Comparison of ENCODE assay signal across 14 cellular contexts in genomic region chr7:137120690-137121089, GRCh38.
DNase-seq lines count a peak whose midpoint lies in the region; ATAC-seq and TF ChIP-seq lines count a peak whose summit lies in the region.
"Had no signal": no experiment of that assay in that cellular context is flagged by ENCODE, and none has a peak within 500 bp of the region (broad histone marks: within the 10 kb centered on the region; RNA-seq: fewer than 3 reads in every experiment).

No MANE protein-coding gene starts in this region.

- H3K4me3 ChIP-seq in OCI-LY3 (ENCODE audit: low read length) (0 out of 2 replicates have a peak overlapping the region, but pooled peaks have one; percentile 9), tibial artery (no peak overlapping the region)

- H3K4me2 ChIP-seq in OCI-LY3 (ENCODE audit: low read length), result peak overlapping the region; percentile 47

- intact Hi-C loops in tibial artery (cut with DNase I; ENCODE audit: low total_unique reads) (no loop called here), head of caudate nucleus (cut with DNase I) (no loop called here)

- no peak overlapping the region for H3K9ac ChIP-seq in OCI-LY3 (ENCODE audit: low read length)
- H3K9ac ChIP-seq: parathyroid adenoma had no signal

- H2AFZ ChIP-seq in OCI-LY3 (ENCODE audit: low read depth, low read length), result no peak overlapping the region
- H2AFZ ChIP-seq: parathyroid adenoma had no signal

- H3K27ac ChIP-seq in OCI-LY3 (ENCODE audit: low read length), result peak overlapping the region; percentile 70
- no peak overlapping the region for H3K27ac ChIP-seq in tibial artery
- H3K27ac ChIP-seq: parathyroid adenoma, RWPE1 had no signal

- H3K9me3 ChIP-seq in OCI-LY3 (ENCODE audit: insufficient read depth, low read length) (no peaks in the 10 kb centered on the region), tibial artery (no peaks in the 10 kb centered on the region)

- H3K79me2 ChIP-seq in OCI-LY3 (ENCODE audit: low read length), result no peaks in the 10 kb centered on the region
- H3K79me2 ChIP-seq: parathyroid adenoma had no signal

- ATAC-seq in GM19455 (IDR thresholded peaks at IDR 0.05; ENCODE audit: unreplicated experiment) (peak; percentile 79), HG02981 (IDR thresholded peaks at IDR 0.05; ENCODE audit: unreplicated experiment) (peak; percentile 57)

- peak; percentile 47 for DNase-seq in EH (ENCODE audit: low read depth)
- no peak for DNase-seq in activated gamma-delta T cell treated with Interleukin-2 at 50 U/mL for 16 hours
- no peak for DNase-seq in tibial artery
- DNase-seq in head of caudate nucleus, result no peak
- no peak for DNase-seq in GOT3 (lab: John Stamatoyannopoulos, UW)
- DNase-seq: activated CD4-positive, alpha-beta T cell treated with anti-CD3 and anti-CD28 coated beads, Interleukin-2, amount 50 U/mL, for 4 hours; effector memory CD4-positive, alpha-beta T cell; midbrain; NCI-H510A treated with DMSO at 0.1 percent for 48 hours had no signal

- no peak for TF ChIP-seq CTCF in OCI-LY3 (IDR thresholded peaks at IDR 0.05; ENCODE audit: low read depth, low read length)
- no peak for TF ChIP-seq CTCF in tibial artery (IDR thresholded peaks at IDR 0.05)

- H4K20me1 ChIP-seq in OCI-LY3 (ENCODE audit: insufficient read depth, low read length), result no peaks in the 10 kb centered on the region

- H3K4me1 ChIP-seq in OCI-LY3 (ENCODE audit: low read length) (peaks cover 17% of the 10 kb centered on the region), tibial artery (no peaks in the 10 kb centered on the region)
- H3K4me1 ChIP-seq: parathyroid adenoma had no signal

- no peaks in the 10 kb centered on the region for H3K27me3 ChIP-seq in OCI-LY3 (ENCODE audit: low read depth, low read length)
- no peaks in the 10 kb centered on the region for H3K27me3 ChIP-seq in tibial artery

- H3K36me3 ChIP-seq in OCI-LY3 (replicated peaks; ENCODE audit: low read depth, low read length), result peaks cover 9% of the 10 kb centered on the region
- H3K36me3 ChIP-seq in tibial artery, result no peaks in the 10 kb centered on the region
